Comparison of ENCODE assay signal across 24 cellular contexts in the genomic region with DNA sequence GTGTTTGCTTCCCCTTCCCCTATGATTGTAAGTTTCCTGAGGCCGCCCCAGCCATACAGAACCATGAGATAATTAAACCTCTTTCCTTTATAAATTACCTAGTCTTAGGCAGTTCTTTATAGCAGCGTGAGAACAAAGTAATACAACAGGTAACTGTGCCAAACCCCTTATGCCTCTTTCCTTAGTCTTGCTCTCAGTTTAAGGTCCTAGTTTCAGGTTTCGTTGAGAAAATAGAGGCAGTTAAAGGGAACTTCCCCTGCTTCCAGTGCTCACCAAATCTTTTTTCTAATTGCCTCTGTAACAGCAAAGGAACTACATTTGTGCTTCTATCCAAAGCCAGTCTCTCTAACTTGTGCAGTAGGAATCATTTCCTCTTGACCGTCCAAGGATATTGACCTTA.
"Had no signal": no experiment of that assay in that cellular context is flagged by ENCODE, and none has a peak within 500 bp of the region (broad histone marks: within the 10 kb centered on the region; RNA-seq: fewer than 3 reads in every experiment).

No MANE protein-coding gene starts in this region.

- H3K4me3 ChIP-seq: dorsolateral prefrontal cortex, heart left ventricle, lung, spleen, testis, tibial nerve, upper lobe of right lung, vagina had no signal

- H3K9me3 ChIP-seq: heart left ventricle, spleen, testis, tibial nerve, upper lobe of right lung, vagina had no signal

- H3K9me3 Mint-ChIP-seq: effector memory CD8-positive, alpha-beta T cell; naive B cell; stimulated activated naive B cell treated with anti-CD40 and anti-IgM and Interleukin-4, amounts not matched to agents 10 μg/mL and 1 μg/mL and 100 μg/mL, for 72 hours; stimulated activated naive CD8-positive, alpha-beta T cell treated with anti-CD3 and anti-CD28 coated beads, Interleukin-15, amount 100 ng/mL, for 72 hours had no signal

- DNase-seq: cortex of kidney; dorsolateral prefrontal cortex; effector memory CD8-positive, alpha-beta T cell; erythroblast; foreskin melanocyte; heart left ventricle; hippocampal formation; left colon; left ventricle myocardium superior; mesendoderm; naive B cell; posterior cingulate gyrus; spleen; stimulated activated CD4-positive, alpha-beta T cell treated with anti-CD3 and anti-CD28 coated beads, Interleukin-15, amount 100 ng/mL, for 24 hours; stimulated activated CD4-positive, alpha-beta T cell treated with anti-CD3 and anti-CD28 coated beads, Interleukin-1b, Interleukin-23, amount 100 ng/mL, for 48 hours; stimulated activated CD4-positive, alpha-beta T cell treated with anti-CD3 and anti-CD28 coated beads, Interleukin-4, amount 100 ng/mL, for 24 hours; stimulated activated naive B cell treated with anti-CD40 and anti-IgM and Interleukin-4, amounts not matched to agents 10 μg/mL and 1 μg/mL and 100 μg/mL, for 72 hours; stimulated activated naive CD8-positive, alpha-beta T cell treated with anti-CD3 and anti-CD28 coated beads, Interleukin-15, amount 100 ng/mL, for 72 hours; testis; upper lobe of right lung had no signal

- H3K27ac Mint-ChIP-seq: naive B cell; stimulated activated naive B cell treated with anti-CD40 and anti-IgM and Interleukin-4, amounts not matched to agents 10 μg/mL and 1 μg/mL and 100 μg/mL, for 72 hours had no signal

- H3K27me3 Mint-ChIP-seq: effector memory CD8-positive, alpha-beta T cell; naive B cell; stimulated activated naive B cell treated with anti-CD40 and anti-IgM and Interleukin-4, amounts not matched to agents 10 μg/mL and 1 μg/mL and 100 μg/mL, for 72 hours; stimulated activated naive CD8-positive, alpha-beta T cell treated with anti-CD3 and anti-CD28 coated beads, Interleukin-15, amount 100 ng/mL, for 72 hours had no signal

- H3K4me3 Mint-ChIP-seq: effector memory CD8-positive, alpha-beta T cell; naive B cell; stimulated activated naive B cell treated with anti-CD40 and anti-IgM and Interleukin-4, amounts not matched to agents 10 μg/mL and 1 μg/mL and 100 μg/mL, for 72 hours; stimulated activated naive CD8-positive, alpha-beta T cell treated with anti-CD3 and anti-CD28 coated beads, Interleukin-15, amount 100 ng/mL, for 72 hours had no signal

- H3K4me1 ChIP-seq: heart left ventricle, spleen, testis, tibial nerve, upper lobe of right lung, vagina had no signal

- H3K4me1 Mint-ChIP-seq: naive B cell; stimulated activated naive B cell treated with anti-CD40 and anti-IgM and Interleukin-4, amounts not matched to agents 10 μg/mL and 1 μg/mL and 100 μg/mL, for 72 hours; stimulated activated naive CD8-positive, alpha-beta T cell treated with anti-CD3 and anti-CD28 coated beads, Interleukin-15, amount 100 ng/mL, for 72 hours had no signal

- H3K27ac ChIP-seq: dorsolateral prefrontal cortex, heart left ventricle, spleen, testis, tibial nerve, upper lobe of right lung, vagina had no signal

- ATAC-seq: effector memory CD8-positive, alpha-beta T cell; heart left ventricle; left colon; left ventricle myocardium superior; sciatic nerve; stimulated activated naive B cell treated with anti-CD40 and anti-IgM and Interleukin-4, amounts not matched to agents 10 μg/mL and 1 μg/mL and 100 μg/mL, for 72 hours; stimulated activated naive CD8-positive, alpha-beta T cell treated with anti-CD3 and anti-CD28 coated beads, Interleukin-15, amount 100 ng/mL, for 72 hours; upper lobe of right lung had no signal

- H3K27me3 ChIP-seq: dorsolateral prefrontal cortex, heart left ventricle, spleen, testis, tibial nerve, upper lobe of right lung, vagina had no signal
